In the genomic region with DNA sequence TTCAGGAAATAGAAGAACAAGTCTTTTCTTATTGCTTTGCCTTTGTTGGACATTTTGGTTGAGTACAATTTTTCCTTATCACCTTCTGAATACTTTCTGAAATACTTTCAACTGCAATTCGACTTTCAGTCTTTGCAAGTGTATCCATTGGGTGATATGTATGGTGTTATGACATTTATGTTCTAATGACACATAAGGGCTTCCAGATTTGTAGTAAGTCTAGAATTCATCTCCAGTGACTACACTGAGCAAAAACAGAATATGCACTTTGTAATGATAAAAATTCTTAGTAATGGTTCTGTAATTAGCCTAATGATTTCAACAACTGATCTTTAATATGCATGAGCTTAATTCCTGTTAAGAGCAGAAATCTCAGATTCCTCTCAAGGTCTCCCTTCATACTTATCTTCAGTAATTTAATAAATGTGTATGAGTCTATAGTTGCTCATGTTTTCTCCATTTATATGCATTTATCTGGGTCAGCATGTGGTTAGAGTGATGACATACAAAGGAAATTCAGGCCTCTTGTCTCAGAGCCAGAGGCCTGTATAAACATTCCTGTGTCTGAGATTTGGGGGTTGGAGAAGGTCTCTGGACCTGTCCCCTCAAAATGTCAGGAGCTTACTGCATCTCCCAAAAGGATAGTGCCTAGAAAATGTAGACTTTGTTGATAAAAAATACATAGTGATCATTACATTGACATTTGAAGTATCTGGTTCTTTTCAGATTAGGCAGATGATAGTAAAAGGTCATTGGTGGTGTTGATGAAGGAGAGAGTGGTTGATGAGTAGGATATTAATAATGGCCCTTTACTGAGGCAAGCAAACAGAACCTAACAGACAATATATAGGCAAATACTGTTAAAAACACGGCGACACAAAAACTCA, we compare ENCODE assay signal across 9 cellular contexts.
A peak's percentile ranks its signal among the peaks of the same experiment; 100 is the strongest.
DNase-seq lines count a peak whose midpoint lies in the region; ATAC-seq, FAIRE-seq and TF ChIP-seq lines count a peak whose summit lies in the region.
"Had no signal": no experiment of that assay in that cellular context is flagged by ENCODE, and none has a peak within 500 bp of the region (broad histone marks: within the 10 kb centered on the region; RNA-seq: fewer than 3 reads in every experiment).

No MANE protein-coding gene starts in this region.

- H2BK5ac ChIP-seq in neuronal stem cell (ENCODE audit: low read length), result no peak overlapping the region

- no peak overlapping the region for H3K18ac ChIP-seq in neuronal stem cell (ENCODE audit: low read length)

- no CpG with 5 or more reads among the region's 3 CpGs for WGBS in neuronal stem cell (ENCODE audit: extremely low coverage in 2 of 2, insufficient read length in 2 of 2, insufficient replicate concordance in 1 of 2), 2 donors

- no peak overlapping the region for H2AK5ac ChIP-seq in neuronal stem cell (ENCODE audit: low read depth, low read length)

- H4K8ac ChIP-seq in neuronal stem cell (ENCODE audit: low read depth, low read length), result no peak overlapping the region

- no peaks in the 10 kb centered on the region for H3K9me3 ChIP-seq in T-helper 17 cell (ENCODE audit: control insufficient read depth, low read length, poor library complexity, severe bottlenecking)
- H3K9me3 ChIP-seq in skeletal muscle satellite cell (replicated peaks; ENCODE audit: low read length), result no peaks in the 10 kb centered on the region
- peaks cover 0 to 2% of the 10 kb centered on the region in 2 donors for H3K9me3 ChIP-seq in neuronal stem cell (replicated peaks in 1 of 2; ENCODE audit: control insufficient read depth in 2 of 2, insufficient read depth in 1 of 2, low read depth in 1 of 2, low read length in 2 of 2)

- H3K4me3 Mint-ChIP-seq in T-helper 17 cell, result peak overlapping the region; percentile 74
- no peak overlapping the region for H3K4me3 Mint-ChIP-seq in activated T-helper 2 cell treated with anti-CD3 and anti-CD28 coated beads, Interferon-gamma antibody, Interleukin-2, Interleukin-4, amounts not matched to agents 10 μg/mL and 5 μg/mL and 100 μg/mL, durations not matched to agents 14 hours and 24 hours and 36 hours (ENCODE audit: low read depth)

- H2BK12ac ChIP-seq in neuronal stem cell (ENCODE audit: low read length), result no peak overlapping the region

- H3K4me2 ChIP-seq in skeletal muscle satellite cell (ENCODE audit: low read length), result peak overlapping the region; percentile 49
- H3K4me2 ChIP-seq in neuronal stem cell (ENCODE audit: insufficient read depth, low read length, poor library complexity, severe bottlenecking), result no peak overlapping the region

- H2BK120ac ChIP-seq in neuronal stem cell (ENCODE audit: low read depth, low read length), result no peak overlapping the region

- no peak for TF ChIP-seq CTCF in fibroblast of villous mesenchyme (IDR thresholded peaks at IDR 0.05; ENCODE audit: insufficient read depth, low read depth, low read length)

- peaks cover 62% of the 10 kb centered on the region for H3K4me1 Mint-ChIP-seq in T-helper 17 cell
- H3K4me1 Mint-ChIP-seq in activated T-helper 2 cell treated with anti-CD3 and anti-CD28 coated beads, Interferon-gamma antibody, Interleukin-2, Interleukin-4, amounts not matched to agents 10 μg/mL and 5 μg/mL and 100 μg/mL, durations not matched to agents 14 hours and 24 hours and 36 hours (ENCODE audit: low read depth), result peaks cover 13% of the 10 kb centered on the region

- H3K79me1 ChIP-seq in neuronal stem cell (ENCODE audit: low read depth, low read length), result no peaks in the 10 kb centered on the region

- ATAC-seq in T-helper 17 cell, result peak; percentile 82
- ATAC-seq in GM19397 (IDR thresholded peaks at IDR 0.05; ENCODE audit: unreplicated experiment), result no peak

- H3K9ac ChIP-seq in skeletal muscle satellite cell (ENCODE audit: low read depth, low read length) (peak overlapping the region; percentile 59), neuronal stem cell (ENCODE audit: low read depth, low read length, poor library complexity) (no peak overlapping the region)

- H2BK15ac ChIP-seq in neuronal stem cell (ENCODE audit: low read length), result no peak overlapping the region

- H3K4ac ChIP-seq in neuronal stem cell (ENCODE audit: low read length), result no peak overlapping the region

- peak overlapping the region; percentile 97 for H3K27ac Mint-ChIP-seq in T-helper 17 cell
- H3K27ac Mint-ChIP-seq in activated T-helper 2 cell treated with anti-CD3 and anti-CD28 coated beads, Interferon-gamma antibody, Interleukin-2, Interleukin-4, amounts not matched to agents 10 μg/mL and 5 μg/mL and 100 μg/mL, durations not matched to agents 14 hours and 24 hours and 36 hours, result no peak overlapping the region

- H3K14ac ChIP-seq in neuronal stem cell (ENCODE audit: low read length), result no peak overlapping the region

- H3K4me3 ChIP-seq in fibroblast of villous mesenchyme (ENCODE audit: low read depth, low read length) (no peak overlapping the region), skeletal muscle satellite cell (ENCODE audit: low read length) (peak overlapping the region; percentile 27), neuronal stem cell (ENCODE audit: low read length in 2 of 2) (no peak overlapping the region)
- H3K4me3 ChIP-seq: lung had no signal

- no peaks in the 10 kb centered on the region for H3K9me3 Mint-ChIP-seq in activated T-helper 2 cell treated with anti-CD3 and anti-CD28 coated beads, Interferon-gamma antibody, Interleukin-2, Interleukin-4, amounts not matched to agents 10 μg/mL and 5 μg/mL and 100 μg/mL, durations not matched to agents 14 hours and 24 hours and 36 hours

- TF ChIP-seq POLR2A in H54 (IDR thresholded peaks at IDR 0.05; ENCODE audit: low read depth, low read length), result no peak

- no peaks in the 10 kb centered on the region for H3K36me3 ChIP-seq in skeletal muscle satellite cell (ENCODE audit: insufficient read depth, low read length)
- no peaks in the 10 kb centered on the region for H3K36me3 ChIP-seq in neuronal stem cell (replicated peaks in 1 of 2; ENCODE audit: control insufficient read depth in 2 of 2, insufficient read depth in 2 of 2, low read length in 2 of 2)

- H3K27me3 ChIP-seq in skeletal muscle satellite cell (ENCODE audit: control insufficient read depth, insufficient read depth, low read length) (no peaks in the 10 kb centered on the region), neuronal stem cell (ENCODE audit: control insufficient read depth in 3 of 3, insufficient read depth in 3 of 3, low read depth in 1 of 3, low read length in 3 of 3) (no peaks in the 10 kb centered on the region)

- DNase-seq in H54 (ENCODE audit: insufficient read length, low spot score), result peak; percentile 12
- DNase-seq in T-helper 17 cell, result no peak
- peak; percentile 75 for DNase-seq in fibroblast of villous mesenchyme (ENCODE audit: low read depth)
- DNase-seq in neuronal stem cell (ENCODE audit: low spot score), result no peak
- DNase-seq in activated T-helper 2 cell treated with anti-CD3 and anti-CD28 coated beads, Interferon-gamma antibody, Interleukin-2, Interleukin-4, amounts not matched to agents 10 μg/mL and 5 μg/mL and 100 μg/mL, durations not matched to agents 14 hours and 24 hours and 36 hours (ENCODE audit: low spot score), result no peak
- no peak for DNase-seq in medulla oblongata (ENCODE audit: extremely low spot score)

- intact Hi-C loops in activated T-helper 2 cell treated with anti-CD3 and anti-CD28 coated beads, Interferon-gamma antibody, Interleukin-2, Interleukin-4, amounts not matched to agents 10 μg/mL and 5 μg/mL and 100 μg/mL, durations not matched to agents 14 hours and 24 hours and 36 hours (cut with micrococcal nuclease), result no loop called here

- H2AFZ ChIP-seq in neuronal stem cell (ENCODE audit: low read length), result no peak overlapping the region

- no peak overlapping the region for H3K27ac ChIP-seq in neuronal stem cell (replicated peaks; ENCODE audit: low read length)

- no peaks in the 10 kb centered on the region for H3K27me3 Mint-ChIP-seq in T-helper 17 cell
- peaks cover 10% of the 10 kb centered on the region for H3K27me3 Mint-ChIP-seq in activated T-helper 2 cell treated with anti-CD3 and anti-CD28 coated beads, Interferon-gamma antibody, Interleukin-2, Interleukin-4, amounts not matched to agents 10 μg/mL and 5 μg/mL and 100 μg/mL, durations not matched to agents 14 hours and 24 hours and 36 hours (ENCODE audit: low read depth)

- peak; percentile 94 for FAIRE-seq in H54 (lab: Jason Lieb, UNC)

- no peaks in the 10 kb centered on the region for H3K36me3 Mint-ChIP-seq in T-helper 17 cell (ENCODE audit: low read depth)
- no peaks in the 10 kb centered on the region for H3K36me3 Mint-ChIP-seq in activated T-helper 2 cell treated with anti-CD3 and anti-CD28 coated beads, Interferon-gamma antibody, Interleukin-2, Interleukin-4, amounts not matched to agents 10 μg/mL and 5 μg/mL and 100 μg/mL, durations not matched to agents 14 hours and 24 hours and 36 hours (ENCODE audit: low read depth)

- H3K4me1 ChIP-seq in skeletal muscle satellite cell (ENCODE audit: control insufficient read depth, insufficient read depth, low read length) (peaks cover 50% of the 10 kb centered on the region), neuronal stem cell (ENCODE audit: control insufficient read depth in 2 of 2, insufficient read depth in 1 of 2, low read depth in 1 of 2, low read length in 2 of 2) (peaks cover 0 to 1% of the 10 kb centered on the region in 2 donors)

- H3K23ac ChIP-seq in neuronal stem cell (ENCODE audit: low read depth, low read length, poor library complexity), result no peak overlapping the region

- H4K91ac ChIP-seq in neuronal stem cell (ENCODE audit: low read depth, low read length, poor library complexity), result no peak overlapping the region

Comparison
In these comparisons a context has a peak if more than half of its experiments do, and no peak if none do; other contexts are left out.
1. DNase-seq: peak in H54 (single experiment) and fibroblast of villous mesenchyme (single experiment); none in T-helper 17 cell (0 of 3), neuronal stem cell (single experiment), activated T-helper 2 cell treated with anti-CD3 and anti-CD28 coated beads, Interferon-gamma antibody, Interleukin-2, Interleukin-4, amounts not matched to agents 10 μg/mL and 5 μg/mL and 100 μg/mL, durations not matched to agents 14 hours and 24 hours and 36 hours (single experiment) and medulla oblongata (single experiment).